Comparison of ENCODE assay signal across 26 cellular contexts in genomic region chr1:55517036-55517435, GRCh38.
"Had no signal": no experiment of that assay in that cellular context is flagged by ENCODE, and none has a peak within 500 bp of the region (broad histone marks: within the 10 kb centered on the region; RNA-seq: fewer than 3 reads in every experiment).

No MANE protein-coding gene starts in this region.

- H3K9me3 ChIP-seq: suprapubic skin, testis, thoracic aorta, thyroid gland, tibial nerve, transverse colon, upper lobe of left lung, upper lobe of right lung, uterus had no signal

- H3K4me1 ChIP-seq: stomach, suprapubic skin, tibial artery, tibial nerve, transverse colon, upper lobe of left lung, upper lobe of right lung had no signal

- H3K27ac ChIP-seq: stomach, suprapubic skin, testis, thoracic aorta, thyroid gland, tibial artery, tibial nerve, transverse colon, upper lobe of left lung, upper lobe of right lung, uterus had no signal

- H3K36me3 ChIP-seq: stomach, suprapubic skin, thoracic aorta, thyroid gland, tibial artery, tibial nerve, transverse colon, upper lobe of left lung, upper lobe of right lung, uterus had no signal

- H3K4me3 ChIP-seq: stomach, suprapubic skin, testis, thoracic aorta, thyroid gland, tibial artery, tibial nerve, transverse colon, upper lobe of left lung, upper lobe of right lung, uterus had no signal

- FAIRE-seq: urothelium cell line had no signal

- H3K27me3 ChIP-seq: stomach, suprapubic skin, testis, thyroid gland, tibial artery, tibial nerve, transverse colon, upper lobe of left lung, upper lobe of right lung, uterus had no signal

- DNase-seq: stimulated activated CD4-positive, alpha-beta T cell treated with anti-CD3 and anti-CD28 coated beads, Interleukin-2, amount 100 ng/mL, for 24 hours; stimulated activated CD4-positive, alpha-beta T cell treated with anti-CD3 and anti-CD28 coated beads, Interleukin-2, amount 100 ng/mL, for 48 hours; stimulated activated CD4-positive, alpha-beta T cell treated with anti-CD3 and anti-CD28 coated beads, Interleukin-4, amount 100 ng/mL, for 1 hour; stimulated activated CD4-positive, alpha-beta T cell treated with anti-CD3 and anti-CD28 coated beads, Interleukin-4, amount 100 ng/mL, for 24 hours; stimulated activated CD4-positive, alpha-beta T cell treated with anti-CD3 and anti-CD28 coated beads, Interleukin-4, amount 100 ng/mL, for 4 hours; stimulated activated CD8-positive, alpha-beta memory T cell treated with anti-CD3 and anti-CD28 coated beads, Interleukin-4, amount 100 ng/mL, for 48 hours; stimulated activated naive B cell treated with anti-CD40 and anti-IgM and Interleukin-4, amounts not matched to agents 10 μg/mL and 1 μg/mL and 100 μg/mL, for 72 hours; stimulated activated naive CD4-positive, alpha-beta T cell; stimulated activated naive CD4-positive, alpha-beta T cell treated with Interleukin-2 at 50 U/mL for 16 hours; stimulated activated naive CD8-positive, alpha-beta T cell treated with anti-CD3 and anti-CD28 coated beads, Interleukin-15, amount 100 ng/mL, for 72 hours; stimulated activated naive CD8-positive, alpha-beta T cell treated with anti-CD3 and anti-CD28 coated beads, Interleukin-15, Interleukin-2, amounts not matched to agents 100 U/mL and 50 U/mL, for 24 hours; stomach; substantia nigra; testis; thyroid gland; tibial artery; transverse colon; upper lobe of left lung; upper lobe of right lung; uterus had no signal

- ATAC-seq: stimulated activated effector memory CD8-positive, alpha-beta T cell treated with anti-CD3 and anti-CD28 coated beads, Interleukin-12 subunit alpha, Interleukin-12 subunit beta, amount 100 ng/mL, for 72 hours; stimulated activated memory B cell treated with anti-CD40 and anti-IgM and Interleukin-4, amounts not matched to agents 10 μg/mL and 1 μg/mL and 100 μg/mL, for 72 hours; stimulated activated naive B cell treated with anti-CD40 and anti-IgM and Interleukin-4, amounts not matched to agents 10 μg/mL and 1 μg/mL and 100 μg/mL, for 72 hours; stimulated activated naive CD8-positive, alpha-beta T cell treated with anti-CD3 and anti-CD28 coated beads, Interleukin-15, amount 100 ng/mL, for 72 hours; stimulated activated naive CD8-positive, alpha-beta T cell treated with anti-CD3 and anti-CD28 coated beads, Interleukin-15, Interleukin-2, amounts not matched to agents 100 U/mL and 50 U/mL, for 24 hours; upper lobe of right lung had no signal
